ENCODE assay signal across 8 cellular contexts in the genomic region with DNA sequence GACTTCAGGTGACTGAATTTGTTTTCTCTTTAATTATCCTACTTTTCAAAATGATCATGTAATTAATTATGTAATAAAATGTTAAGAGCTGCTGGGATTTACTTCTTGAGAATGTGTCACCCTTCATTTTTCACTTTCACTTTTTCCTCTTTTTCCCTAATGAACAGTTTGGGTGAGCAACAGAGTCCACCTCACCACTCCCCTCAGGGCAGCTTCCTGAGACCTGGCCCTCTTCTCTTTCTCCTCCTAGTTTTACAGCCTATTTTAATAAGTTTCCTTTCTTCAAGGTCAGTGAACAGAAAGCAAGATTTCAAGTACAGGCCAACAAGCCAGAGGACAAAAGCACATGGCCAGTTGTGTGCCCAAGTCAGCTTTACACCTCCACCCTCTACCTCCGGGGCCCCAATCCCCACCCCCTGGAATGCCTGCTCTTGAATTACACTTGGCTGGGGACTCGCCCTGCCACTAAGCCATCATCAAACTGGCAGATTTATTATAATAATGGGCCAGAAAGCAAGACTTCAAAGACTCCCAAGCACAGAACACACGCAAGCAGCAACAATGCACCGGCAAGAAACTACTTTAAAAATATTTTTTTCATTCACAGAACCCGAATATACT.
DNase-seq lines count a peak whose midpoint lies in the region; ATAC-seq, FAIRE-seq and TF ChIP-seq lines count a peak whose summit lies in the region.
"Not testable (repeated sequence)": the region's sequence is repeated elsewhere in the genome, so short reads cannot be mapped to it uniquely, and the experiment has no call there.

No MANE protein-coding gene starts in this region.

- not testable (repeated sequence) for TF ChIP-seq RAD21 in Ishikawa (IDR thresholded peaks at IDR 0.05; ENCODE audit: low read depth)

- not testable (repeated sequence) for H3K4me3 Mint-ChIP-seq in nephron

- H3K4me3 ChIP-seq in RWPE2 (ENCODE audit: severe bottlenecking); bronchial epithelial cell (ENCODE audit: low read depth, low read length); left lung; psoas muscle; upper lobe of right lung: not testable (repeated sequence)

- peak; percentile 68 for FAIRE-seq in bronchial epithelial cell (lab: Jason Lieb, UNC)

- not testable (repeated sequence) for H3K9me3 ChIP-seq in RWPE2 (ENCODE audit: severe bottlenecking); left lung; psoas muscle; upper lobe of right lung

- peak overlapping the region in 2 of 3 experiments; percentile 44 to 78 for H3K27ac Mint-ChIP-seq in nephron

- intact Hi-C loops in Right ventricle myocardium superior (cut with DNase I); left lung (cut with DNase I); psoas muscle (cut with DNase I); upper lobe of right lung (cut with DNase I): not testable (repeated sequence)

- H3K36me3 ChIP-seq in RWPE2 (ENCODE audit: low read depth); bronchial epithelial cell (ENCODE audit: control insufficient read depth, insufficient read depth, low read length); left lung; psoas muscle (ENCODE audit: insufficient read depth in 1 of 2, low read depth in 1 of 2); upper lobe of right lung: not testable (repeated sequence)

- H3K9me3 Mint-ChIP-seq in nephron, result not testable (repeated sequence)

- WGBS in psoas muscle, 3 donors, result 21 to 23% (median 22%) methylated on average over 4 to 5 of the region's 5 CpGs

- peak overlapping the region; percentile 15 for H3K27ac ChIP-seq in RWPE2 (ENCODE audit: poor library complexity, severe bottlenecking)
- H3K27ac ChIP-seq in left lung, psoas muscle, upper lobe of right lung: not testable (repeated sequence)

- H3K36me3 Mint-ChIP-seq in nephron (ENCODE audit: low read depth), result not testable (repeated sequence)

- H3K4me1 ChIP-seq in RWPE2 (ENCODE audit: insufficient read depth, poor library complexity, severe bottlenecking); left lung; psoas muscle; upper lobe of right lung: not testable (repeated sequence)

- not testable (repeated sequence) for ATAC-seq in RWPE2 (ENCODE audit: low read depth)
- ATAC-seq in Right ventricle myocardium superior (ENCODE audit: poor library complexity), result peak; percentile 65
- ATAC-seq in left lung, result peak; percentile 57
- peak; percentile 64 to 85 (median 81) for ATAC-seq in psoas muscle
- ATAC-seq in upper lobe of right lung, result peak; percentile 70

- H3K27me3 ChIP-seq in RWPE2 (ENCODE audit: insufficient read depth, poor library complexity, severe bottlenecking); bronchial epithelial cell (ENCODE audit: control insufficient read depth, insufficient read depth, low read length); left lung; psoas muscle (ENCODE audit: insufficient read depth in 3 of 3, low read length in 2 of 3); upper lobe of right lung: not testable (repeated sequence)

- TF ChIP-seq CTCF in RWPE2 (IDR thresholded peaks at IDR 0.05; ENCODE audit: poor library complexity, severe bottlenecking); bronchial epithelial cell (IDR thresholded peaks at IDR 0.05; ENCODE audit: insufficient read depth, low read length, severe bottlenecking); left lung (IDR thresholded peaks at IDR 0.05); nephron (IDR thresholded peaks at IDR 0.05; ENCODE audit: unreplicated experiment in 3 of 3); psoas muscle (IDR thresholded peaks at IDR 0.05); upper lobe of right lung (IDR thresholded peaks at IDR 0.05): not testable (repeated sequence)

- peak; percentile 69 for TF ChIP-seq EP300 in Ishikawa (IDR thresholded peaks at IDR 0.05; ENCODE audit: borderline replicate concordance)

- DNase-seq in RWPE2 (ENCODE audit: low spot score); Right ventricle myocardium superior; left lung; psoas muscle; upper lobe of right lung: not testable (repeated sequence)
- peak; percentile 43 for DNase-seq in bronchial epithelial cell (ENCODE audit: low read depth)

- not testable (repeated sequence) for H3K27me3 Mint-ChIP-seq in nephron (ENCODE audit: low read depth)

- peaks cover 11% of the 10 kb centered on the region for H3K4me1 Mint-ChIP-seq in nephron

TF ChIP-seq in Ishikawa, 13 proteins besides CTCF, POLR2A, EP300 and RAD21:
- TF ChIP-seq NFIC (IDR thresholded peaks at IDR 0.05) (peak; percentile 52), TCF12 (IDR thresholded peaks at IDR 0.05; ENCODE audit: low read depth) (0 out of 2 replicates have a peak, but pooled peaks have one; percentile 53)
